1 cellular context compared by ENCODE assay signal in genomic region chr12:131710464-131711457, GRCh38.
A peak's percentile ranks its signal among the peaks of the same experiment; 100 is the strongest.
TF ChIP-seq lines count a peak whose summit lies in the region.

Gene SFSWAP (plus strand): TSS chr12:131711090. CDS start chr12:131711230, 140 bp downstream.

TF ChIP-seq in K562, 482 proteins besides CTCF, POLR2A, EP300 and RAD21 (continued from another document and continues in another):
- TF ChIP-seq ZNF655 (CRISPR knock-in tag; IDR thresholded peaks at IDR 0.05) (no peak), MLX (CRISPR knock-in tag; conservative IDR thresholded peaks at IDR 0.05) (no peak), CTCFL (IDR thresholded peaks at IDR 0.05; ENCODE audit: borderline replicate concordance, insufficient read depth, low read depth, low read length, poor library complexity, severe bottlenecking) (no peak), ZBTB9 (CRISPR knock-in tag; IDR thresholded peaks at IDR 0.05) (no peak), FOXJ2 (tag; IDR thresholded peaks at IDR 0.05) (no peak), ZBTB11 (CRISPR knock-in tag; IDR thresholded peaks at IDR 0.05) (peak in 1 of 3 experiments; percentile 83; a peak in 2 of 6 replicates), ZNF507 (tag; conservative IDR thresholded peaks at IDR 0.05) (no peak), HEY1 (CRISPR knock-in tag; IDR thresholded peaks at IDR 0.05; ENCODE audit: borderline replicate concordance) (no peak), CEBPG (CRISPR knock-in tag; IDR thresholded peaks at IDR 0.05) (no peak), CEBPG (tag; conservative IDR thresholded peaks at IDR 0.05 in 1 of 2, IDR thresholded peaks at IDR 0.05 in 1 of 2) (no peak), ETV5 (CRISPR knock-in tag; IDR thresholded peaks at IDR 0.05; ENCODE audit: low read depth) (peak; percentile 99), KDM2B (CRISPR knock-in tag; IDR thresholded peaks at IDR 0.05) (no peak), ZBED1 (IDR thresholded peaks at IDR 0.05) (peak; percentile 53; the same call in 1 of the 2 replicates), FOXK1 (CRISPR knock-in tag; IDR thresholded peaks at IDR 0.05; ENCODE audit: borderline replicate concordance) (0 out of 2 replicates have a peak, but pooled peaks have one; percentile 51), EZH2 (IDR thresholded peaks at IDR 0.05; ENCODE audit: borderline replicate concordance, low read depth, low read length) (no peak), NR2C2 (CRISPR knock-in tag; IDR thresholded peaks at IDR 0.05) (no peak), NR2C2 (tag; IDR thresholded peaks at IDR 0.05) (peak; percentile 79), CXXC5 (CRISPR knock-in tag; IDR thresholded peaks at IDR 0.05) (peak; percentile 99), ZNF121 (CRISPR knock-in tag; conservative IDR thresholded peaks at IDR 0.05) (no peak), CREB3 (tag; conservative IDR thresholded peaks at IDR 0.05; ENCODE audit: low read depth) (peak; percentile 75; the same call in 1 of the 2 replicates), MAFG (tag; conservative IDR thresholded peaks at IDR 0.05) (no peak), POLR3G (IDR thresholded peaks at IDR 0.05; ENCODE audit: extremely low read depth, insufficient read length, insufficient replicate concordance) (no peak), ZFP36 (IDR thresholded peaks at IDR 0.05; ENCODE audit: low read depth, low read length, partially characterized antibody) (no peak), SMC3 (conservative IDR thresholded peaks at IDR 0.05; ENCODE audit: insufficient read depth, low read depth, low read length) (0 out of 2 replicates have a peak, but pooled peaks have one; percentile 2), HDAC2 (IDR thresholded peaks at IDR 0.05) (peak; percentile 96), E4F1 (CRISPR knock-in tag; IDR thresholded peaks at IDR 0.05; ENCODE audit: borderline replicate concordance) (no peak), MECOM (CRISPR knock-in tag; IDR thresholded peaks at IDR 0.05) (no peak), ZFP1 (CRISPR knock-in tag; IDR thresholded peaks at IDR 0.05) (no peak), TRIM25 (IDR thresholded peaks at IDR 0.05; ENCODE audit: borderline replicate concordance) (no peak), RFX7 (CRISPR knock-in tag; IDR thresholded peaks at IDR 0.05) (no peak), ZBTB5 (IDR thresholded peaks at IDR 0.05) (peak; percentile 94), EP400 (IDR thresholded peaks at IDR 0.05) (peak; percentile 97), PHF21A (IDR thresholded peaks at IDR 0.05; ENCODE audit: borderline replicate concordance, low read depth) (peak; percentile 34; the same call in 1 of the 2 replicates), CBX8 (IDR thresholded peaks at IDR 0.05; ENCODE audit: borderline replicate concordance, extremely low read depth, low read depth, low read length, poor library complexity, severe bottlenecking) (no peak)
